ENCODE assay signal across 15 cellular contexts in the genomic region with DNA sequence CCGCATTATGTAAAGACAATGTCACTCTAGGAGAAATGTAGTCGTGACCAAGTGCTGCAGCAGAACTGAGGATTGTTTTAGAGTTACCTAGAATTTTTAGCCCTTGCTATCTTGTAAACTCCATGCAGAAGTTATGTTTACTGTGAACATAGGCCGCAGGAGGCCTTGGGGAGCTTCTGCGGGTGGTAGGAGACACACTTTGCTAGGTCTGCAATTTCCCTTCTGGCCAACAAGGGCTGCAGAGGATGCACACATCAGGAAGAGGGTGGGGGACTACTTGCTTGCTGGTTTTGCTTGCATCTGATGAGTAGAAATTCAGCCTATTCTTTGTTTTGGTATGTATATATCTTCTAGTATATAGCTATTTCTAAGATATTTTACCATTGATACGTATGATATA. TPM values are rescaled to one million over a fixed set of nuclear protein-coding genes. Genes with fewer than 3 reads are reported as not detected.
DNase-seq lines count a peak whose midpoint lies in the region; ATAC-seq and TF ChIP-seq lines count a peak whose summit lies in the region.
"Had no signal": no experiment of that assay in that cellular context is flagged by ENCODE, and none has a peak within 500 bp of the region (broad histone marks: within the 10 kb centered on the region; RNA-seq: fewer than 3 reads in every experiment).

No MANE protein-coding gene starts in this region.

- H3K79me2 ChIP-seq in DOHH2 (ENCODE audit: control insufficient read depth, low read length): no peaks in the 10 kb centered on the region
- H3K79me2 ChIP-seq in SU-DHL-6 (ENCODE audit: insufficient read depth, low read length): no peaks in the 10 kb centered on the region; the same call in 1 of the 2 replicates

- H3K36me3 ChIP-seq in DOHH2 (ENCODE audit: control insufficient read depth, low read length) (no peaks in the 10 kb centered on the region), SU-DHL-6 (ENCODE audit: low read length) (no peaks in the 10 kb centered on the region)
- H3K36me3 ChIP-seq: right atrium auricular region had no signal

- H3K4me3 ChIP-seq in DOHH2 (ENCODE audit: low read length): no peak overlapping the region
- peak overlapping the region; percentile 29 for H3K4me3 ChIP-seq in SU-DHL-6 (ENCODE audit: insufficient read depth, low read length, poor library complexity, severe bottlenecking)
- H3K4me3 ChIP-seq: right atrium auricular region, testis had no signal

- peak overlapping the region; percentile 41 for H2AFZ ChIP-seq in SU-DHL-6 (ENCODE audit: low read depth, low read length, severe bottlenecking)

- H3K4me3 Mint-ChIP-seq in endothelial cell (ENCODE audit: unreplicated experiment) (no peak overlapping the region), WTC11 (no peak overlapping the region)
- H3K4me3 Mint-ChIP-seq: activated naive CD8-positive, alpha-beta T cell; T-helper 2 cell treated with Interferon-gamma antibody and Interleukin-4, amounts not matched to agents 5 μg/mL and 100 μg/mL, for 36 hours had no signal

- no peak overlapping the region for H3K27ac Mint-ChIP-seq in endothelial cell (ENCODE audit: unreplicated experiment)
- H3K27ac Mint-ChIP-seq in WTC11: no peak overlapping the region
- H3K27ac Mint-ChIP-seq: activated naive CD8-positive, alpha-beta T cell; T-helper 2 cell treated with Interferon-gamma antibody and Interleukin-4, amounts not matched to agents 5 μg/mL and 100 μg/mL, for 36 hours had no signal

- H3K27me3 ChIP-seq in DOHH2 (ENCODE audit: control insufficient read depth, low read length): no peaks in the 10 kb centered on the region
- no peaks in the 10 kb centered on the region for H3K27me3 ChIP-seq in SU-DHL-6 (ENCODE audit: low read length)
- H3K27me3 ChIP-seq: right atrium auricular region, testis had no signal

- H3K4me1 Mint-ChIP-seq in endothelial cell (ENCODE audit: unreplicated experiment) (no peaks in the 10 kb centered on the region), WTC11 (no peaks in the 10 kb centered on the region)

- no peak for DNase-seq in foreskin melanocyte
- DNase-seq in endothelial cell (ENCODE audit: low spot score): no peak
- DNase-seq in WTC11 (ENCODE audit: low spot score): no peak
- DNase-seq in NCI-H2227 (lab: John Stamatoyannopoulos, UW; ENCODE audit: unreplicated experiment): no peak
- DNase-seq: ACHN, DMS 273 treated with DMSO at 0.1 percent for 48 hours, NCI-H187, testis had no signal

- H3K4me1 ChIP-seq in DOHH2 (ENCODE audit: control insufficient read depth, low read length): peaks cover 13% of the 10 kb centered on the region
- H3K4me1 ChIP-seq: right atrium auricular region, testis had no signal

- no peaks in the 10 kb centered on the region for H4K20me1 ChIP-seq in DOHH2 (ENCODE audit: control insufficient read depth, insufficient read depth, low read depth, low read length)
- no peaks in the 10 kb centered on the region for H4K20me1 ChIP-seq in SU-DHL-6 (ENCODE audit: low read depth, low read length)

- H3F3A ChIP-seq in DOHH2 (ENCODE audit: control insufficient read depth, insufficient read depth) (no peaks in the 10 kb centered on the region), SU-DHL-6 (ENCODE audit: insufficient read depth) (0 out of 2 replicates have a peak, but pooled peaks cover 4% of the 10 kb centered on the region)

- CTCF ChIA-PET in WTC11 (lab: Charles Lee): no interaction called here

- no peaks in the 10 kb centered on the region for H3K9me2 ChIP-seq in DOHH2 (replicated peaks; ENCODE audit: control insufficient read depth, low read length)
- H3K9me2 ChIP-seq in SU-DHL-6 (replicated peaks; ENCODE audit: insufficient read depth, low read length): no peaks in the 10 kb centered on the region

- peak overlapping the region; percentile 37; the same call in 1 of the 2 replicates for H3K9ac ChIP-seq in SU-DHL-6 (ENCODE audit: low read length)

- ATAC-seq in GM19395 (IDR thresholded peaks at IDR 0.05; ENCODE audit: unreplicated experiment): peak; percentile 55
- peak; percentile 89 for ATAC-seq in HG02981 (IDR thresholded peaks at IDR 0.05; ENCODE audit: unreplicated experiment)
- no peak for ATAC-seq in WTC11

- H3K27me3 Mint-ChIP-seq in endothelial cell (ENCODE audit: unreplicated experiment) (no peaks in the 10 kb centered on the region), WTC11 (ENCODE audit: low read depth) (no peaks in the 10 kb centered on the region)
- H3K27me3 Mint-ChIP-seq: activated naive CD8-positive, alpha-beta T cell had no signal

- peak overlapping the region; percentile 46 for H3K4me2 ChIP-seq in DOHH2 (ENCODE audit: low read length)
- peak overlapping the region; percentile 56 for H3K4me2 ChIP-seq in SU-DHL-6 (ENCODE audit: low read depth, low read length, poor library complexity, severe bottlenecking)

- H3K9me3 ChIP-seq in DOHH2 (ENCODE audit: control insufficient read depth, insufficient read depth, low read length) (no peaks in the 10 kb centered on the region), SU-DHL-6 (ENCODE audit: insufficient read depth, low read length) (no peaks in the 10 kb centered on the region)
- H3K9me3 ChIP-seq: right atrium auricular region, testis had no signal

- H3K36me3 Mint-ChIP-seq in endothelial cell (ENCODE audit: low read depth, unreplicated experiment) (no peaks in the 10 kb centered on the region), WTC11 (no peaks in the 10 kb centered on the region)
- H3K36me3 Mint-ChIP-seq: activated naive CD8-positive, alpha-beta T cell had no signal

- POLR2A ChIA-PET in WTC11 (lab: Charles Lee): no interaction called here

- H3K9me3 Mint-ChIP-seq in endothelial cell (ENCODE audit: unreplicated experiment) (no peaks in the 10 kb centered on the region), WTC11 (no peaks in the 10 kb centered on the region)
- H3K9me3 Mint-ChIP-seq: T-helper 2 cell treated with Interferon-gamma antibody and Interleukin-4, amounts not matched to agents 5 μg/mL and 100 μg/mL, for 36 hours had no signal

- H3K27ac ChIP-seq in DOHH2 (ENCODE audit: low read depth, low read length) (no peak overlapping the region), SU-DHL-6 (ENCODE audit: low read depth, low read length) (peak overlapping the region; percentile 74)
- H3K27ac ChIP-seq: right atrium auricular region, testis had no signal

- no peak for TF ChIP-seq CTCF in DOHH2 (IDR thresholded peaks at IDR 0.05; ENCODE audit: low read depth, low read length, poor library complexity, severe bottlenecking)
- no peak for TF ChIP-seq CTCF in SU-DHL-6 (IDR thresholded peaks at IDR 0.05; ENCODE audit: insufficient read depth, low read length, poor library complexity, severe bottlenecking)
- no peak for TF ChIP-seq CTCF in endothelial cell (IDR thresholded peaks at IDR 0.05; ENCODE audit: unreplicated experiment)
- TF ChIP-seq CTCF in WTC11 (IDR thresholded peaks at IDR 0.05): no peak

TF ChIP-seq in WTC11, 78 proteins besides CTCF, POLR2A, EP300 and RAD21 (continues in another document):
- TF ChIP-seq, protein P1, sequence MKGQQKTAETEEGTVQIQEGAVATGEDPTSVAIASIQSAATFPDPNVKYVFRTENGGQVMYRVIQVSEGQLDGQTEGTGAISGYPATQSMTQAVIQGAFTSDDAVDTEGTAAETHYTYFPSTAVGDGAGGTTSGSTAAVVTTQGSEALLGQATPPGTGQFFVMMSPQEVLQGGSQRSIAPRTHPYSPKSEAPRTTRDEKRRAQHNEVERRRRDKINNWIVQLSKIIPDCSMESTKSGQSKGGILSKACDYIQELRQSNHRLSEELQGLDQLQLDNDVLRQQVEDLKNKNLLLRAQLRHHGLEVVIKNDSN (CRISPR knock-in tag; IDR thresholded peaks at IDR 0.05): no peak
- TF ChIP-seq, protein P2, sequence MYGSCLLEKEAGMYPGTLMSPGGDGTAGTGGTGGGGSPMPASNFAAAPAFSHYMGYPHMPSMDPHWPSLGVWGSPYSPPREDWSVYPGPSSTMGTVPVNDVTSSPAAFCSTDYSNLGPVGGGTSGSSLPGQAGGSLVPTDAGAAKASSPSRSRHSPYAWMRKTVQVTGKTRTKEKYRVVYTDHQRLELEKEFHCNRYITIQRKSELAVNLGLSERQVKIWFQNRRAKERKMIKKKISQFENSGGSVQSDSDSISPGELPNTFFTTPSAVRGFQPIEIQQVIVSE (CRISPR knock-in tag; IDR thresholded peaks at IDR 0.05; ENCODE audit: borderline replicate concordance): no peak
- TF ChIP-seq ZNF423 (CRISPR knock-in tag; IDR thresholded peaks at IDR 0.05) (no peak), NR1H2 (CRISPR knock-in tag; IDR thresholded peaks at IDR 0.05) (no peak), ESRRA (CRISPR knock-in tag; IDR thresholded peaks at IDR 0.05; ENCODE audit: borderline replicate concordance) (no peak)
- TF ChIP-seq, protein P3, sequence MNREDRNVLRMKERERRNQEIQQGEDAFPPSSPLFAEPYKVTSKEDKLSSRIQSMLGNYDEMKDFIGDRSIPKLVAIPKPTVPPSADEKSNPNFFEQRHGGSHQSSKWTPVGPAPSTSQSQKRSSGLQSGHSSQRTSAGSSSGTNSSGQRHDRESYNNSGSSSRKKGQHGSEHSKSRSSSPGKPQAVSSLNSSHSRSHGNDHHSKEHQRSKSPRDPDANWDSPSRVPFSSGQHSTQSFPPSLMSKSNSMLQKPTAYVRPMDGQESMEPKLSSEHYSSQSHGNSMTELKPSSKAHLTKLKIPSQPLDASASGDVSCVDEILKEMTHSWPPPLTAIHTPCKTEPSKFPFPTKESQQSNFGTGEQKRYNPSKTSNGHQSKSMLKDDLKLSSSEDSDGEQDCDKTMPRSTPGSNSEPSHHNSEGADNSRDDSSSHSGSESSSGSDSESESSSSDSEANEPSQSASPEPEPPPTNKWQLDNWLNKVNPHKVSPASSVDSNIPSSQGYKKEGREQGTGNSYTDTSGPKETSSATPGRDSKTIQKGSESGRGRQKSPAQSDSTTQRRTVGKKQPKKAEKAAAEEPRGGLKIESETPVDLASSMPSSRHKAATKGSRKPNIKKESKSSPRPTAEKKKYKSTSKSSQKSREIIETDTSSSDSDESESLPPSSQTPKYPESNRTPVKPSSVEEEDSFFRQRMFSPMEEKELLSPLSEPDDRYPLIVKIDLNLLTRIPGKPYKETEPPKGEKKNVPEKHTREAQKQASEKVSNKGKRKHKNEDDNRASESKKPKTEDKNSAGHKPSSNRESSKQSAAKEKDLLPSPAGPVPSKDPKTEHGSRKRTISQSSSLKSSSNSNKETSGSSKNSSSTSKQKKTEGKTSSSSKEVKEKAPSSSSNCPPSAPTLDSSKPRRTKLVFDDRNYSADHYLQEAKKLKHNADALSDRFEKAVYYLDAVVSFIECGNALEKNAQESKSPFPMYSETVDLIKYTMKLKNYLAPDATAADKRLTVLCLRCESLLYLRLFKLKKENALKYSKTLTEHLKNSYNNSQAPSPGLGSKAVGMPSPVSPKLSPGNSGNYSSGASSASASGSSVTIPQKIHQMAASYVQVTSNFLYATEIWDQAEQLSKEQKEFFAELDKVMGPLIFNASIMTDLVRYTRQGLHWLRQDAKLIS (CRISPR knock-in tag; IDR thresholded peaks at IDR 0.05; ENCODE audit: borderline replicate concordance): no peak
- TF ChIP-seq, protein P4, sequence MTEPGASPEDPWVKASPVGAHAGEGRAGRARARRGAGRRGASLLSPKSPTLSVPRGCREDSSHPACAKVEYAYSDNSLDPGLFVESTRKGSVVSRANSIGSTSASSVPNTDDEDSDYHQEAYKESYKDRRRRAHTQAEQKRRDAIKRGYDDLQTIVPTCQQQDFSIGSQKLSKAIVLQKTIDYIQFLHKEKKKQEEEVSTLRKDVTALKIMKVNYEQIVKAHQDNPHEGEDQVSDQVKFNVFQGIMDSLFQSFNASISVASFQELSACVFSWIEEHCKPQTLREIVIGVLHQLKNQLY (CRISPR knock-in tag; IDR thresholded peaks at IDR 0.05): no peak

RNA-seq across cellular contexts. Expression of a gene that starts 23.1 kb away (rescaled TPM):
- 3.7 TPM for total RNA-seq in endothelial cell (ENCODE audit: unreplicated experiment)
- total RNA-seq in WTC11 (2021): 0.53 to 0.87 TPM (median 0.68 TPM) in 3 replicates
